In the genomic region with DNA sequence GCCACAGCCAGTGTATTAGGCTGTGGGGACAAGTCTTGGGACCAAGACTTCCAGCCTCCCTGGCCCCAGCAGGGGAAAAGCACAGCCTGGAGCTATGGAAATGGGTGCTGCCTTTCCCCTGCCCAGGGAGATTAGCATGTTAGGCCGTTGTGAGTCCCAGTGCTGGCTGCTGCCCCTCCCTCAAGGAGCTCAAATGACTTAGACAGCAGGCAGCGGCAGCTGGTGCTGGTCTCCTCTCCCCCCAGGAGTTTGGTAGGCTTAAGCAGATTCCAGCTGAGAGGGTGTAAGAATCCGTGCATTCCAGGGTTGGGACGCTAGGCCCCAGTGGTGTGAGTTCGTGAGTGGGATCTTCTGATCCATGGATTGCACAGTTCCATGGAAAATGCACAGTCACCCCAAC, we compare ENCODE assay signal across 1 cellular context.
TF ChIP-seq lines count a peak whose summit lies in the region.

No MANE protein-coding gene starts in this region.

TF ChIP-seq in GM23338, 12 proteins besides CTCF, POLR2A, EP300 and RAD21 (continued from another document):
- no peak for TF ChIP-seq REST (IDR thresholded peaks at IDR 0.05; ENCODE audit: unreplicated experiment)
- no peak for TF ChIP-seq ZNF331 (CRISPR knock-in tag; IDR thresholded peaks at IDR 0.05; ENCODE audit: low read depth)
- TF ChIP-seq POLR2AphosphoS5 (IDR thresholded peaks at IDR 0.05; ENCODE audit: low read depth), result no peak
- TF ChIP-seq, protein P1, sequence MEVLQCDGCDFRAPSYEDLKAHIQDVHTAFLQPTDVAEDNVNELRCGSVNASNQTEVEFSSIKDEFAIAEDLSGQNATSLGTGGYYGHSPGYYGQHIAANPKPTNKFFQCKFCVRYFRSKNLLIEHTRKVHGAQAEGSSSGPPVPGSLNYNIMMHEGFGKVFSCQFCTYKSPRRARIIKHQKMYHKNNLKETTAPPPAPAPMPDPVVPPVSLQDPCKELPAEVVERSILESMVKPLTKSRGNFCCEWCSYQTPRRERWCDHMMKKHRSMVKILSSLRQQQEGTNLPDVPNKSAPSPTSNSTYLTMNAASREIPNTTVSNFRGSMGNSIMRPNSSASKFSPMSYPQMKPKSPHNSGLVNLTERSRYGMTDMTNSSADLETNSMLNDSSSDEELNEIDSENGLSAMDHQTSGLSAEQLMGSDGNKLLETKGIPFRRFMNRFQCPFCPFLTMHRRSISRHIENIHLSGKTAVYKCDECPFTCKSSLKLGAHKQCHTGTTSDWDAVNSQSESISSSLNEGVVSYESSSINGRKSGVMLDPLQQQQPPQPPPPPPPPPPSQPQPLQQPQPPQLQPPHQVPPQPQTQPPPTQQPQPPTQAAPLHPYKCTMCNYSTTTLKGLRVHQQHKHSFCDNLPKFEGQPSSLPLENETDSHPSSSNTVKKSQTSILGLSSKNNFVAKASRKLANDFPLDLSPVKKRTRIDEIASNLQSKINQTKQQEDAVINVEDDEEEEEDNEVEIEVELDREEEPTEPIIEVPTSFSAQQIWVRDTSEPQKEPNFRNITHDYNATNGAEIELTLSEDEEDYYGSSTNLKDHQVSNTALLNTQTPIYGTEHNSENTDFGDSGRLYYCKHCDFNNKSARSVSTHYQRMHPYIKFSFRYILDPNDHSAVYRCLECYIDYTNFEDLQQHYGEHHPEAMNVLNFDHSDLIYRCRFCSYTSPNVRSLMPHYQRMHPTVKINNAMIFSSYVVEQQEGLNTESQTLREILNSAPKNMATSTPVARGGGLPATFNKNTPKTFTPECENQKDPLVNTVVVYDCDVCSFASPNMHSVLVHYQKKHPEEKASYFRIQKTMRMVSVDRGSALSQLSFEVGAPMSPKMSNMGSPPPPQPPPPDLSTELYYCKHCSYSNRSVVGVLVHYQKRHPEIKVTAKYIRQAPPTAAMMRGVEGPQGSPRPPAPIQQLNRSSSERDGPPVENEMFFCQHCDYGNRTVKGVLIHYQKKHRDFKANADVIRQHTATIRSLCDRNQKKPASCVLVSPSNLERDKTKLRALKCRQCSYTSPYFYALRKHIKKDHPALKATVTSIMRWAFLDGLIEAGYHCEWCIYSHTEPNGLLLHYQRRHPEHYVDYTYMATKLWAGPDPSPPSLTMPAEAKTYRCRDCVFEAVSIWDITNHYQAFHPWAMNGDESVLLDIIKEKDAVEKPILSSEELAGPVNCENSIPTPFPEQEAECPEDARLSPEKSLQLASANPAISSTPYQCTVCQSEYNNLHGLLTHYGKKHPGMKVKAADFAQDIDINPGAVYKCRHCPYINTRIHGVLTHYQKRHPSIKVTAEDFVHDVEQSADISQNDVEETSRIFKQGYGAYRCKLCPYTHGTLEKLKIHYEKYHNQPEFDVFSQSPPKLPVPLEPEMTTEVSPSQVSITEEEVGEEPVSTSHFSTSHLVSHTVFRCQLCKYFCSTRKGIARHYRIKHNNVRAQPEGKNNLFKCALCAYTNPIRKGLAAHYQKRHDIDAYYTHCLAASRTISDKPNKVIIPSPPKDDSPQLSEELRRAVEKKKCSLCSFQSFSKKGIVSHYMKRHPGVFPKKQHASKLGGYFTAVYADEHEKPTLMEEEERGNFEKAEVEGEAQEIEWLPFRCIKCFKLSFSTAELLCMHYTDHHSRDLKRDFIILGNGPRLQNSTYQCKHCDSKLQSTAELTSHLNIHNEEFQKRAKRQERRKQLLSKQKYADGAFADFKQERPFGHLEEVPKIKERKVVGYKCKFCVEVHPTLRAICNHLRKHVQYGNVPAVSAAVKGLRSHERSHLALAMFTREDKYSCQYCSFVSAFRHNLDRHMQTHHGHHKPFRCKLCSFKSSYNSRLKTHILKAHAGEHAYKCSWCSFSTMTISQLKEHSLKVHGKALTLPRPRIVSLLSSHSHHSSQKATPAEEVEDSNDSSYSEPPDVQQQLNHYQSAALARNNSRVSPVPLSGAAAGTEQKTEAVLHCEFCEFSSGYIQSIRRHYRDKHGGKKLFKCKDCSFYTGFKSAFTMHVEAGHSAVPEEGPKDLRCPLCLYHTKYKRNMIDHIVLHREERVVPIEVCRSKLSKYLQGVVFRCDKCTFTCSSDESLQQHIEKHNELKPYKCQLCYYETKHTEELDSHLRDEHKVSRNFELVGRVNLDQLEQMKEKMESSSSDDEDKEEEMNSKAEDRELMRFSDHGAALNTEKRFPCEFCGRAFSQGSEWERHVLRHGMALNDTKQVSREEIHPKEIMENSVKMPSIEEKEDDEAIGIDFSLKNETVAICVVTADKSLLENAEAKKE (CRISPR knock-in tag; IDR thresholded peaks at IDR 0.05), result no peak
TF ChIP-seq in GM23338: peak in this region for 0.
